Comparison of ENCODE assay signal across 13 cellular contexts in the genomic region with DNA sequence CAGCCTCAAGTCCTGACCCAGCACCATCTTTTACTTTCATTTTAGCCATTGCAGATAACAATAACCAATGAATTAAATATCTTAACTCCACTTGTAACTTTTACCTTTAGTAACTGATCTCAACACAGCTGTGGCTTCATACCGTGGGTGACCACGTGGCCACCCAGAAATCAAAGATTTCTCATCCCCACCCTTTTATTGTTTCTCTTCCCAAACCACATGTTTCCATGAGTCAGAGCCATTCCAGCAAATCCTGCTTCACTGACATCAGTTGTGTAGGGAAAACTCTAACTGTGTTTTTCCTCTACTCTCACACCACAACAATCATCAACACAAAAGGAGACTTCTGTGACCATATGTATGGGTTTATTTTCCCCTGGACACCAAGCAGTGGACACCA. TPM values are rescaled to one million over a fixed set of nuclear protein-coding genes. Genes with fewer than 3 reads are reported as not detected.
DNase-seq lines count a peak whose midpoint lies in the region; ATAC-seq and TF ChIP-seq lines count a peak whose summit lies in the region.
"Had no signal": no experiment of that assay in that cellular context is flagged by ENCODE, and none has a peak within 500 bp of the region (broad histone marks: within the 10 kb centered on the region; RNA-seq: fewer than 3 reads in every experiment).

No MANE protein-coding gene starts in this region.

- ATAC-seq in sciatic nerve (peak; percentile 41), GM18868 (IDR thresholded peaks at IDR 0.05; ENCODE audit: unreplicated experiment) (no peak)

- peak overlapping the region; percentile 52 for H2AFZ ChIP-seq in GM23248

- H3K9ac ChIP-seq in GM23248: 0 out of 2 replicates have a peak overlapping the region, but pooled peaks have one; percentile 26

- peak overlapping the region; percentile 14 for H3K4me2 ChIP-seq in GM23248 (ENCODE audit: unreplicated experiment)

- no peaks in the 10 kb centered on the region for H3K9me2 ChIP-seq in GM23248 (ENCODE audit: insufficient read depth)

- H3K4me3 ChIP-seq in GM23248 (no peak overlapping the region), fibroblast of mammary gland (ENCODE audit: control insufficient read depth, low read depth, low read length) (no peak overlapping the region)
- H3K4me3 ChIP-seq: heart left ventricle, upper lobe of left lung had no signal

- in situ Hi-C loops in GM23248 (cut with MboI) (no loop called here), SK-MEL-5 (cut with HindIII; ENCODE audit: low pct_unique_long_range_greater_than_20kb, low sequenced_read_pairs) (no loop called here)

- intact Hi-C loops in sciatic nerve (cut with DNase I): no loop called here

- no peak for TF ChIP-seq CTCF in fibroblast of mammary gland (conservative IDR thresholded peaks at IDR 0.05; ENCODE audit: control insufficient read depth, insufficient read depth, low read depth, low read length)

- no peaks in the 10 kb centered on the region for H3F3A ChIP-seq in GM23248 (ENCODE audit: insufficient read depth)

- WGBS in GM23248 (ENCODE audit: low coverage in 1 of 2, low lambda C conversion rate in 2 of 2, missing lambda C conversion rate in 2 of 2), 2 experiments: 4 to 5% methylated on average over 2 of the region's 2 CpGs

- no peaks in the 10 kb centered on the region for H3K36me3 ChIP-seq in GM23248 (ENCODE audit: low read depth)
- H3K36me3 ChIP-seq: heart left ventricle, upper lobe of left lung had no signal

- no peaks in the 10 kb centered on the region for H3K27me3 ChIP-seq in GM23248 (replicated peaks; ENCODE audit: insufficient read depth)
- H3K27me3 ChIP-seq: heart left ventricle, upper lobe of left lung had no signal

- no peaks in the 10 kb centered on the region for H3K9me3 ChIP-seq in GM23248 (ENCODE audit: low read depth)
- H3K9me3 ChIP-seq: heart left ventricle, upper lobe of left lung had no signal

- DNase-seq in GM23248 (peak; percentile 82), SK-MEL-5 (ENCODE audit: low read depth, low spot score) (peak; percentile 22), fibroblast of mammary gland (ENCODE audit: low read depth) (peak; percentile 93), sciatic nerve (ENCODE audit: low spot score) (no peak), NCI-H345 (lab: John Stamatoyannopoulos, UW) (no peak)
- no peak for DNase-seq in activated naive CD4-positive, alpha-beta T cell (lab: John Stamatoyannopoulos, UW)
- DNase-seq: activated CD8-positive, alpha-beta memory T cell treated with anti-CD3 and anti-CD28 coated beads, Interleukin-2, amount 50 U/mL, for 48 hours; heart left ventricle; NCI-H1694 treated with DMSO at 0.1 percent for 48 hours had no signal

- no peaks in the 10 kb centered on the region for H3K79me2 ChIP-seq in GM23248 (ENCODE audit: insufficient read depth)

- H4K20me1 ChIP-seq in GM23248 (ENCODE audit: insufficient read depth): no peaks in the 10 kb centered on the region

- peaks cover 14% of the 10 kb centered on the region for H3K4me1 ChIP-seq in GM23248 (ENCODE audit: insufficient read depth)

- peak overlapping the region; percentile 24; the same call in 1 of the 2 replicates for H3K27ac ChIP-seq in GM23248
- H3K27ac ChIP-seq: heart left ventricle, upper lobe of left lung had no signal

RNA-seq across cellular contexts. Expression of gene BRDT, which starts 25.1 kb away (rescaled TPM):
- not detected in 2 replicates for total RNA-seq in GM23248 (2014; rRNA removed; shearing (Covaris generic))
- polyA plus RNA-seq in GM23248 (2016; fragmentation: Nextera tagmentation; extraction: Ambion mirVana): not detected in 2 replicates
- total RNA-seq in SK-MEL-5 (2014; rRNA removed; shearing (Covaris generic)): not detected in 2 replicates
- not detected in 2 replicates for polyA plus RNA-seq in SK-MEL-5 (2015; cell fraction: cytosol; rRNA removed)
- polyA plus RNA-seq in SK-MEL-5 (2015; cell fraction: nucleus; rRNA removed): not detected in 2 replicates
- total RNA-seq in sciatic nerve: not detected
- total RNA-seq: cerebellum; heart left ventricle; T-helper 2 cell treated with Interferon-gamma antibody and Interleukin-4, amounts not matched to agents 100 ng/mL and 5 ng/mL, for 36 hours; upper lobe of left lung had no signal
- polyA plus RNA-seq: heart left ventricle had no signal

RNA-seq across cellular contexts. Expression of gene TGFBR3, which starts 38.2 kb away (rescaled TPM):
- 25.4 and 26.5 TPM in 2 replicates for total RNA-seq in GM23248 (2014; rRNA removed; shearing (Covaris generic))
- polyA plus RNA-seq in GM23248 (2016; fragmentation: Nextera tagmentation; extraction: Ambion mirVana): 16.2 and 17.7 TPM in 2 replicates
- 17.2 and 18.2 TPM in 2 replicates for total RNA-seq in SK-MEL-5 (2014; rRNA removed; shearing (Covaris generic))
- polyA plus RNA-seq in SK-MEL-5 (2015; cell fraction: cytosol; rRNA removed): 19.0 and 21.4 TPM in 2 replicates
- polyA plus RNA-seq in SK-MEL-5 (2015; cell fraction: nucleus; rRNA removed): 13.2 and 13.7 TPM in 2 replicates
- 109 TPM for total RNA-seq in sciatic nerve

Comparison
In these comparisons a context has a peak if more than half of its experiments do, and no peak if none do; other contexts are left out.
1. DNase-seq: peak in GM23248 (single experiment), SK-MEL-5 (single experiment) and fibroblast of mammary gland (single experiment); none in sciatic nerve (single experiment), NCI-H345 (single experiment) and activated naive CD4-positive, alpha-beta T cell (0 of 4).